In the genomic region with DNA sequence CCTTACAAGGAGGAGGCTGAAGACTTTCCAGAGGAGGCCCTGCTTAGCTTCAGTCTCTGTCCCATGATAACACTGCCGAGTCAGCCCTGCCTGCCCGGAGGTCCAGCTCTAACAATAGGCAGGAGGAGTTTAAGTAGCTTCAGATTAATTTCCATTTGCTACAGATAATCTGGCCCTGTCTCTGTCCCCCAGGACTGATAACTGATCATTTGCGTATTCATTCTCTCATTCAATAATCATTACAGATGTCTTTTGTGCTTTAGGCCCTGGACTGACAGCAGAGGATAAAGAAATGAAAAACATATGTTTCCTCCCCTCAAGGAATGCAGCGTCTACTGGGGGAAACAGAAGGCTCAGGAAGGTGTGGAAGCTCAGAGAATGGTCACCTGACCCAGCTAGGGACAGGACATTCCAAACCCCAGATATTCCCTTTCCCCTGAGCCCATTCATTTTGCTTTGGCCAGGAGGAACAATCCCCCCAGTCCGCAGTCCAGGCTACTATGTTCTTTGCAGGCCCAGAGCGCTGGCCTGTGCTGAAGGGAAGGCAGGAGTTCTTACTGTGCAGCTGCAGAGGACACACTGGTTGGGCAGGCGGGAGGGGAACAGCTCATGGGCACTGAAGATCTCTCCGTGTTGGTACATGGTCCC, we compare ENCODE assay signal across 1 cellular context.
TF ChIP-seq lines count a peak whose summit lies in the region.

No MANE protein-coding gene starts in this region.

TF ChIP-seq in WTC11, 78 proteins besides CTCF, POLR2A, EP300 and RAD21 (continued from another document):
- TF ChIP-seq, protein P1, sequence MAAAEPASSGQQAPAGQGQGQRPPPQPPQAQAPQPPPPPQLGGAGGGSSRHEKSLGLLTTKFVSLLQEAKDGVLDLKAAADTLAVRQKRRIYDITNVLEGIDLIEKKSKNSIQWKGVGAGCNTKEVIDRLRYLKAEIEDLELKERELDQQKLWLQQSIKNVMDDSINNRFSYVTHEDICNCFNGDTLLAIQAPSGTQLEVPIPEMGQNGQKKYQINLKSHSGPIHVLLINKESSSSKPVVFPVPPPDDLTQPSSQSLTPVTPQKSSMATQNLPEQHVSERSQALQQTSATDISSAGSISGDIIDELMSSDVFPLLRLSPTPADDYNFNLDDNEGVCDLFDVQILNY (CRISPR knock-in tag; IDR thresholded peaks at IDR 0.05): no peak
- no peak for TF ChIP-seq NFE2L1 (CRISPR knock-in tag; IDR thresholded peaks at IDR 0.05)
- TF ChIP-seq TEAD1 (CRISPR knock-in tag; IDR thresholded peaks at IDR 0.05): no peak
- TF ChIP-seq, protein P2, sequence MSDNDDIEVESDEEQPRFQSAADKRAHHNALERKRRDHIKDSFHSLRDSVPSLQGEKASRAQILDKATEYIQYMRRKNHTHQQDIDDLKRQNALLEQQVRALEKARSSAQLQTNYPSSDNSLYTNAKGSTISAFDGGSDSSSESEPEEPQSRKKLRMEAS (CRISPR knock-in tag; IDR thresholded peaks at IDR 0.05): no peak
- TF ChIP-seq ETV6 (CRISPR knock-in tag; IDR thresholded peaks at IDR 0.05): no peak
- TF ChIP-seq, protein P3, sequence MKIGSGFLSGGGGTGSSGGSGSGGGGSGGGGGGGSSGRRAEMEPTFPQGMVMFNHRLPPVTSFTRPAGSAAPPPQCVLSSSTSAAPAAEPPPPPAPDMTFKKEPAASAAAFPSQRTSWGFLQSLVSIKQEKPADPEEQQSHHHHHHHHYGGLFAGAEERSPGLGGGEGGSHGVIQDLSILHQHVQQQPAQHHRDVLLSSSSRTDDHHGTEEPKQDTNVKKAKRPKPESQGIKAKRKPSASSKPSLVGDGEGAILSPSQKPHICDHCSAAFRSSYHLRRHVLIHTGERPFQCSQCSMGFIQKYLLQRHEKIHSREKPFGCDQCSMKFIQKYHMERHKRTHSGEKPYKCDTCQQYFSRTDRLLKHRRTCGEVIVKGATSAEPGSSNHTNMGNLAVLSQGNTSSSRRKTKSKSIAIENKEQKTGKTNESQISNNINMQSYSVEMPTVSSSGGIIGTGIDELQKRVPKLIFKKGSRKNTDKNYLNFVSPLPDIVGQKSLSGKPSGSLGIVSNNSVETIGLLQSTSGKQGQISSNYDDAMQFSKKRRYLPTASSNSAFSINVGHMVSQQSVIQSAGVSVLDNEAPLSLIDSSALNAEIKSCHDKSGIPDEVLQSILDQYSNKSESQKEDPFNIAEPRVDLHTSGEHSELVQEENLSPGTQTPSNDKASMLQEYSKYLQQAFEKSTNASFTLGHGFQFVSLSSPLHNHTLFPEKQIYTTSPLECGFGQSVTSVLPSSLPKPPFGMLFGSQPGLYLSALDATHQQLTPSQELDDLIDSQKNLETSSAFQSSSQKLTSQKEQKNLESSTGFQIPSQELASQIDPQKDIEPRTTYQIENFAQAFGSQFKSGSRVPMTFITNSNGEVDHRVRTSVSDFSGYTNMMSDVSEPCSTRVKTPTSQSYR (CRISPR knock-in tag; IDR thresholded peaks at IDR 0.05): no peak
- TF ChIP-seq, protein P4, sequence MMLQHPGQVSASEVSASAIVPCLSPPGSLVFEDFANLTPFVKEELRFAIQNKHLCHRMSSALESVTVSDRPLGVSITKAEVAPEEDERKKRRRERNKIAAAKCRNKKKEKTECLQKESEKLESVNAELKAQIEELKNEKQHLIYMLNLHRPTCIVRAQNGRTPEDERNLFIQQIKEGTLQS (CRISPR knock-in tag; conservative IDR thresholded peaks at IDR 0.05): no peak
- TF ChIP-seq, protein P5, sequence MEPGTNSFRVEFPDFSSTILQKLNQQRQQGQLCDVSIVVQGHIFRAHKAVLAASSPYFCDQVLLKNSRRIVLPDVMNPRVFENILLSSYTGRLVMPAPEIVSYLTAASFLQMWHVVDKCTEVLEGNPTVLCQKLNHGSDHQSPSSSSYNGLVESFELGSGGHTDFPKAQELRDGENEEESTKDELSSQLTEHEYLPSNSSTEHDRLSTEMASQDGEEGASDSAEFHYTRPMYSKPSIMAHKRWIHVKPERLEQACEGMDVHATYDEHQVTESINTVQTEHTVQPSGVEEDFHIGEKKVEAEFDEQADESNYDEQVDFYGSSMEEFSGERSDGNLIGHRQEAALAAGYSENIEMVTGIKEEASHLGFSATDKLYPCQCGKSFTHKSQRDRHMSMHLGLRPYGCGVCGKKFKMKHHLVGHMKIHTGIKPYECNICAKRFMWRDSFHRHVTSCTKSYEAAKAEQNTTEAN (CRISPR knock-in tag; IDR thresholded peaks at IDR 0.05): no peak
- TF ChIP-seq, protein P6, sequence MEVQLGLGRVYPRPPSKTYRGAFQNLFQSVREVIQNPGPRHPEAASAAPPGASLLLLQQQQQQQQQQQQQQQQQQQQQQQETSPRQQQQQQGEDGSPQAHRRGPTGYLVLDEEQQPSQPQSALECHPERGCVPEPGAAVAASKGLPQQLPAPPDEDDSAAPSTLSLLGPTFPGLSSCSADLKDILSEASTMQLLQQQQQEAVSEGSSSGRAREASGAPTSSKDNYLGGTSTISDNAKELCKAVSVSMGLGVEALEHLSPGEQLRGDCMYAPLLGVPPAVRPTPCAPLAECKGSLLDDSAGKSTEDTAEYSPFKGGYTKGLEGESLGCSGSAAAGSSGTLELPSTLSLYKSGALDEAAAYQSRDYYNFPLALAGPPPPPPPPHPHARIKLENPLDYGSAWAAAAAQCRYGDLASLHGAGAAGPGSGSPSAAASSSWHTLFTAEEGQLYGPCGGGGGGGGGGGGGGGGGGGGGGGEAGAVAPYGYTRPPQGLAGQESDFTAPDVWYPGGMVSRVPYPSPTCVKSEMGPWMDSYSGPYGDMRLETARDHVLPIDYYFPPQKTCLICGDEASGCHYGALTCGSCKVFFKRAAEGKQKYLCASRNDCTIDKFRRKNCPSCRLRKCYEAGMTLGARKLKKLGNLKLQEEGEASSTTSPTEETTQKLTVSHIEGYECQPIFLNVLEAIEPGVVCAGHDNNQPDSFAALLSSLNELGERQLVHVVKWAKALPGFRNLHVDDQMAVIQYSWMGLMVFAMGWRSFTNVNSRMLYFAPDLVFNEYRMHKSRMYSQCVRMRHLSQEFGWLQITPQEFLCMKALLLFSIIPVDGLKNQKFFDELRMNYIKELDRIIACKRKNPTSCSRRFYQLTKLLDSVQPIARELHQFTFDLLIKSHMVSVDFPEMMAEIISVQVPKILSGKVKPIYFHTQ (CRISPR knock-in tag; IDR thresholded peaks at IDR 0.05): no peak
- no peak for TF ChIP-seq PRRX2 (CRISPR knock-in tag; IDR thresholded peaks at IDR 0.05)
- TF ChIP-seq, protein P7, sequence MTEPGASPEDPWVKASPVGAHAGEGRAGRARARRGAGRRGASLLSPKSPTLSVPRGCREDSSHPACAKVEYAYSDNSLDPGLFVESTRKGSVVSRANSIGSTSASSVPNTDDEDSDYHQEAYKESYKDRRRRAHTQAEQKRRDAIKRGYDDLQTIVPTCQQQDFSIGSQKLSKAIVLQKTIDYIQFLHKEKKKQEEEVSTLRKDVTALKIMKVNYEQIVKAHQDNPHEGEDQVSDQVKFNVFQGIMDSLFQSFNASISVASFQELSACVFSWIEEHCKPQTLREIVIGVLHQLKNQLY (CRISPR knock-in tag; IDR thresholded peaks at IDR 0.05): no peak
- TF ChIP-seq FOXP1 (CRISPR knock-in tag; IDR thresholded peaks at IDR 0.05; ENCODE audit: borderline replicate concordance): no peak
TF ChIP-seq in WTC11: peak in this region for 0.
